11 cellular contexts compared by ENCODE assay signal in the genomic region with DNA sequence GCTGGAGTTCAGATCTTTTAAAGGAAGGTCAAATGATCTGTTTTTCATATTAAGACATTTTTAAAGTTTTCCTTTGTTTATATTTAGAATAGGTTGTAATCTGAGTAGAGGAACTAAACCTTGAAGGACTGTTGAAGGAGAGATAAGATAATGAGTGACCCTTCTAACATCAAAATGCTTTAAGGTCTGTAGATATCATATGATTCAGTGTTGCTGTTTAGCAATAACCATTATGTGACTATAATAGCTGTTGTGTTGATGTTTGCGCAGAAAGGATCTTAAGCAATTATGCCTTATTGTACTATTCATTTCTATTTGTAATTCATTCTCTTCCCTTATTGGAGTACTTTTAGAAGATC.
DNase-seq lines count a peak whose midpoint lies in the region; ATAC-seq, FAIRE-seq and TF ChIP-seq lines count a peak whose summit lies in the region.
"Had no signal": no experiment of that assay in that cellular context is flagged by ENCODE, and none has a peak within 500 bp of the region (broad histone marks: within the 10 kb centered on the region; RNA-seq: fewer than 3 reads in every experiment).

No MANE protein-coding gene starts in this region.

- no peak overlapping the region for H3K27ac Mint-ChIP-seq in activated naive CD4-positive, alpha-beta T cell treated with anti-CD3 and anti-CD28 coated beads, Interleukin-2, amount 50 U/mL, for 72 hours
- H3K27ac Mint-ChIP-seq: CD8-positive, alpha-beta memory T cell had no signal

- H3K36me3 ChIP-seq in HEK293 (ENCODE audit: control insufficient read depth in 2 of 2, insufficient read depth in 1 of 2, low read length in 2 of 2): no peaks in the 10 kb centered on the region
- H3K36me3 ChIP-seq in OCI-LY7 (ENCODE audit: insufficient read depth, low read length): no peaks in the 10 kb centered on the region
- no peaks in the 10 kb centered on the region for H3K36me3 ChIP-seq in bronchial epithelial cell (ENCODE audit: control insufficient read depth, insufficient read depth, low read length)
- H3K36me3 ChIP-seq in osteoblast (ENCODE audit: insufficient read depth, low read length): no peaks in the 10 kb centered on the region
- peaks cover 0 to 4% (median 2%) of the 10 kb centered on the region in 4 donors for H3K36me3 ChIP-seq in esophagus muscularis mucosa

- H3K9me3 ChIP-seq in HEK293 (ENCODE audit: control insufficient read depth, insufficient read depth, low read depth, low read length) (no peaks in the 10 kb centered on the region), OCI-LY7 (ENCODE audit: low read length) (no peaks in the 10 kb centered on the region), osteoblast (ENCODE audit: low read depth, low read length) (no peaks in the 10 kb centered on the region), esophagus muscularis mucosa (no peaks in the 10 kb centered on the region)

- POLR2A ChIA-PET in HEK293 (lab: Yijun Ruan, JAX): no interaction called here
- POLR2A ChIA-PET in OCI-LY7 (lab: Charles Lee): interaction anchor here (0.6 kb wide), 1 partner anchor 318 kb away, joined by 3 read pairs; no protein-coding TSS in a partner anchor

- H3K4me1 ChIP-seq in HEK293 (ENCODE audit: control insufficient read depth, insufficient read depth, low read length) (no peaks in the 10 kb centered on the region), OCI-LY7 (ENCODE audit: insufficient read depth, low read length, poor library complexity, severe bottlenecking) (no peaks in the 10 kb centered on the region), osteoblast (ENCODE audit: insufficient read depth, low read length) (no peaks in the 10 kb centered on the region), esophagus muscularis mucosa (peaks cover 0 to 6% (median 3%) of the 10 kb centered on the region in 4 donors)

- DNase-seq in OCI-LY7 (ENCODE audit: low spot score) (no peak), bronchial epithelial cell (ENCODE audit: low read depth) (peak; percentile 5), osteoblast (ENCODE audit: insufficient read length, low spot score, missing footprints) (no peak), iPS-NIHi7 (ENCODE audit: extremely low spot score) (no peak), NCI-H2196 treated with DMSO at 0.1 percent for 48 hours (lab: John Stamatoyannopoulos, UW; ENCODE audit: unreplicated experiment) (no peak), esophagus muscularis mucosa (ENCODE audit: extremely low spot score) (no peak)
- no peak for DNase-seq in activated naive CD4-positive, alpha-beta T cell treated with anti-CD3 and anti-CD28 coated beads, Interleukin-2, amount 50 U/mL, for 72 hours (ENCODE audit: low spot score in 2 of 2)
- DNase-seq: activated gamma-delta T cell had no signal

- H3K79me2 ChIP-seq in OCI-LY7 (ENCODE audit: insufficient read depth, low read depth, low read length): no peaks in the 10 kb centered on the region
- no peaks in the 10 kb centered on the region for H3K79me2 ChIP-seq in osteoblast (ENCODE audit: insufficient read depth, low read length)

- whole genome bisulfite sequencing in esophagus muscularis mucosa: 93% methylated on average over 1 of the region's 1 CpG

- no peak for ATAC-seq in activated naive CD4-positive, alpha-beta T cell treated with anti-CD3 and anti-CD28 coated beads, Interleukin-2, amount 50 U/mL, for 72 hours

- H3K4me3 ChIP-seq in HEK293 (ENCODE audit: low read depth, low read length) (no peak overlapping the region), OCI-LY7 (ENCODE audit: low read depth, low read length, poor library complexity, severe bottlenecking) (no peak overlapping the region), bronchial epithelial cell (ENCODE audit: low read depth, low read length) (no peak overlapping the region), osteoblast (ENCODE audit: insufficient read depth, low read length) (no peak overlapping the region), esophagus muscularis mucosa (peak overlapping the region in 2 of 4 donors; percentile 16 to 39)

- TF ChIP-seq POLR2A in esophagus muscularis mucosa (IDR thresholded peaks at IDR 0.05; ENCODE audit: low read depth): no peak

- TF ChIP-seq CTCF in HEK293 (tag by site-specific recombination; IDR thresholded peaks at IDR 0.05): no peak
- no peak for TF ChIP-seq CTCF in OCI-LY7 (conservative IDR thresholded peaks at IDR 0.05; ENCODE audit: low read length)
- TF ChIP-seq CTCF in bronchial epithelial cell (IDR thresholded peaks at IDR 0.05; ENCODE audit: insufficient read depth, low read length, severe bottlenecking): no peak
- no peak for TF ChIP-seq CTCF in osteoblast (IDR thresholded peaks at IDR 0.05; ENCODE audit: extremely low read depth, low read depth, low read length)
- no peak for TF ChIP-seq CTCF in esophagus muscularis mucosa (IDR thresholded peaks at IDR 0.05)

- CTCF ChIA-PET in HEK293 (lab: Yijun Ruan, JAX) (interaction anchor here (0.6 to 3.8 kb wide), 23 partner anchors 9 to 1063 kb away, joined by 3 to 38 read pairs (median 4); partner anchors contain the start of gene SLC16A14), OCI-LY7 (lab: Charles Lee; ENCODE audit: unreplicated experiment) (interaction anchor here (0.7 kb wide), 1 partner anchor 23 kb away, joined by 3 read pairs; no protein-coding TSS in a partner anchor)

- H3K27ac ChIP-seq in HEK293 (ENCODE audit: extremely low read depth, low read depth, low read length) (no peak overlapping the region), OCI-LY7 (ENCODE audit: low read depth, low read length, poor library complexity, severe bottlenecking) (no peak overlapping the region), osteoblast (ENCODE audit: low read depth, low read length) (no peak overlapping the region), esophagus muscularis mucosa (replicated peaks in 1 of 4) (no peak overlapping the region)
- H3K27ac ChIP-seq: VCaP had no signal

- FAIRE-seq in bronchial epithelial cell (lab: Jason Lieb, UNC): no peak

- no peaks in the 10 kb centered on the region for H3K9me3 Mint-ChIP-seq in activated naive CD4-positive, alpha-beta T cell treated with anti-CD3 and anti-CD28 coated beads, Interleukin-2, amount 50 U/mL, for 72 hours
- H3K9me3 Mint-ChIP-seq: CD8-positive, alpha-beta memory T cell had no signal

- no peaks in the 10 kb centered on the region for H3K9me2 ChIP-seq in OCI-LY7 (ENCODE audit: insufficient read depth, low read length)

- no peaks in the 10 kb centered on the region for H3K27me3 ChIP-seq in bronchial epithelial cell (ENCODE audit: control insufficient read depth, insufficient read depth, low read length)
- no peaks in the 10 kb centered on the region for H3K27me3 ChIP-seq in osteoblast (ENCODE audit: insufficient read depth, low read length)
- no peaks in the 10 kb centered on the region for H3K27me3 ChIP-seq in esophagus muscularis mucosa

- H3K36me3 Mint-ChIP-seq in activated naive CD4-positive, alpha-beta T cell treated with anti-CD3 and anti-CD28 coated beads, Interleukin-2, amount 50 U/mL, for 72 hours: no peaks in the 10 kb centered on the region

- H4K20me1 ChIP-seq in OCI-LY7 (ENCODE audit: insufficient read depth, low read length) (no peaks in the 10 kb centered on the region), osteoblast (ENCODE audit: insufficient read depth, low read length) (no peaks in the 10 kb centered on the region)

- intact Hi-C loops in OCI-LY7 (cut with micrococcal nuclease; ENCODE audit: unreplicated experiment) (loop anchor here (1.0 to 5.0 kb wide), 4 partner anchors 154 to 789 kb away; no protein-coding TSS in a partner anchor), esophagus muscularis mucosa (cut with DNase I) (loop anchor here (2.0 to 5.0 kb wide), 2 partner anchors 152 to 604 kb away; no protein-coding TSS in a partner anchor)

- H2AFZ ChIP-seq in OCI-LY7 (ENCODE audit: low read length) (0 out of 2 replicates have a peak overlapping the region, but pooled peaks have one; percentile 35), osteoblast (ENCODE audit: low read length) (no peak overlapping the region)

- H3K4me2 ChIP-seq in OCI-LY7 (ENCODE audit: low read length): 0 out of 2 replicates have a peak overlapping the region, but pooled peaks have one; percentile 21
- peak overlapping the region; percentile 52 for H3K4me2 ChIP-seq in osteoblast (ENCODE audit: insufficient read depth, low read length)

- BruUV-seq in OCI-LY7 (replicated peaks; lab: Mats Ljungman, UMichigan): no TSS peak

- no peak for TF ChIP-seq EP300 in esophagus muscularis mucosa (IDR thresholded peaks at IDR 0.05)

TF ChIP-seq in HEK293, 187 proteins besides CTCF, POLR2A, EP300 and RAD21 (continues in another document):
- peak; percentile 71; the same call in 1 of the 2 replicates for TF ChIP-seq TCF7L2 (IDR thresholded peaks at IDR 0.05; ENCODE audit: borderline replicate concordance, low read depth, low read length)
- TF ChIP-seq, protein P1, sequence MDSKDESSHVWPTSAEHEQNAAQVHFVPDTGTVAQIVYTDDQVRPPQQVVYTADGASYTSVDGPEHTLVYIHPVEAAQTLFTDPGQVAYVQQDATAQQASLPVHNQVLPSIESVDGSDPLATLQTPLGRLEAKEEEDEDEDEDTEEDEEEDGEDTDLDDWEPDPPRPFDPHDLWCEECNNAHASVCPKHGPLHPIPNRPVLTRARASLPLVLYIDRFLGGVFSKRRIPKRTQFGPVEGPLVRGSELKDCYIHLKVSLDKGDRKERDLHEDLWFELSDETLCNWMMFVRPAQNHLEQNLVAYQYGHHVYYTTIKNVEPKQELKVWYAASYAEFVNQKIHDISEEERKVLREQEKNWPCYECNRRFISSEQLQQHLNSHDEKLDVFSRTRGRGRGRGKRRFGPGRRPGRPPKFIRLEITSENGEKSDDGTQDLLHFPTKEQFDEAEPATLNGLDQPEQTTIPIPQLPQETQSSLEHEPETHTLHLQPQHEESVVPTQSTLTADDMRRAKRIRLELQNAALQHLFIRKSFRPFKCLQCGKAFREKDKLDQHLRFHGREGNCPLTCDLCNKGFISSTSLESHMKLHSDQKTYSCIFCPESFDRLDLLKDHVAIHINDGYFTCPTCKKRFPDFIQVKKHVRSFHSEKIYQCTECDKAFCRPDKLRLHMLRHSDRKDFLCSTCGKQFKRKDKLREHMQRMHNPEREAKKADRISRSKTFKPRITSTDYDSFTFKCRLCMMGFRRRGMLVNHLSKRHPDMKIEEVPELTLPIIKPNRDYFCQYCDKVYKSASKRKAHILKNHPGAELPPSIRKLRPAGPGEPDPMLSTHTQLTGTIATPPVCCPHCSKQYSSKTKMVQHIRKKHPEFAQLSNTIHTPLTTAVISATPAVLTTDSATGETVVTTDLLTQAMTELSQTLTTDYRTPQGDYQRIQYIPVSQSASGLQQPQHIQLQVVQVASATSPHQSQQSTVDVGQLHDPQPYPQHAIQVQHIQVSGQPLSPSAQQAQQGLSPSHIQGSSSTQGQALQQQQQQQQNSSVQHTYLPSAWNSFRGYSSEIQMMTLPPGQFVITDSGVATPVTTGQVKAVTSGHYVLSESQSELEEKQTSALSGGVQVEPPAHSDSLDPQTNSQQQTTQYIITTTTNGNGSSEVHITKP (tag by site-specific recombination; IDR thresholded peaks at IDR 0.05): no peak
